8 cellular contexts compared by ENCODE assay signal in genomic region chr13:30616927-30617314, GRCh38. TPM values are rescaled to one million over a fixed set of nuclear protein-coding genes. Genes with fewer than 3 reads are reported as not detected.
DNase-seq lines count a peak whose midpoint lies in the region; TF ChIP-seq lines count a peak whose summit lies in the region.

No MANE protein-coding gene starts in this region.

- DNase-seq in activated gamma-delta T cell treated with Interleukin-2 at 50 U/mL for 16 hours (peak; percentile 41), activated gamma-delta T cell (lab: John Stamatoyannopoulos, UW) (no peak), H9 (no peak), LNCaP clone FGC (ENCODE audit: low read depth) (peak; percentile 54), RPMI8226 (peak; percentile 79), breast epithelium (ENCODE audit: low spot score in 2 of 2) (peak; percentile 57 to 77)

- peak overlapping the region; percentile 90 for H3K18ac ChIP-seq in H9 (ENCODE audit: insufficient read length, low read depth, low read length)

- no peak overlapping the region for H3K56ac ChIP-seq in H9 (ENCODE audit: insufficient read length, low read depth, low read length)

- no CpG with 5 or more reads among the region's 12 CpGs for WGBS in H9 (ENCODE audit: extremely low coverage, insufficient read length, low lambda C conversion rate)

- no peak overlapping the region for H3K27ac Mint-ChIP-seq in H9

- H4K8ac ChIP-seq in H9 (replicated peaks; ENCODE audit: insufficient read length, low read depth, low read length) = no peak overlapping the region

- H3K9me3 ChIP-seq in H9 (ENCODE audit: control insufficient read depth, low read depth, low read length) (no peaks in the 10 kb centered on the region), breast epithelium (no peaks in the 10 kb centered on the region), iPS-18c (ENCODE audit: control insufficient read depth, insufficient read depth, low read length) (no peaks in the 10 kb centered on the region)

- peak overlapping the region; percentile 82 for H3K14ac ChIP-seq in H9 (ENCODE audit: insufficient read depth, low read length)

- no peak overlapping the region for H2BK15ac ChIP-seq in H9 (ENCODE audit: low read depth, low read length)

- H3K9me3 Mint-ChIP-seq in H9 = no peaks in the 10 kb centered on the region

- H3K79me1 ChIP-seq in H9 (ENCODE audit: insufficient read depth, low read depth, low read length, poor library complexity, severe bottlenecking) = no peaks in the 10 kb centered on the region

- H2BK20ac ChIP-seq in H9 (ENCODE audit: low read depth, low read length, poor library complexity, severe bottlenecking) = no peak overlapping the region

- H3K27ac ChIP-seq in H9 (ENCODE audit: insufficient read length, low read depth, low read length) = peak overlapping the region; percentile 95
- H3K27ac ChIP-seq in breast epithelium = peak overlapping the region; percentile 99 to 100
- H3K27ac ChIP-seq in skin epidermis = peak overlapping the region; percentile 91 to 100 (median 99)

- peak overlapping the region; percentile 80 for H4K5ac ChIP-seq in H9 (ENCODE audit: insufficient read length, low read depth, low read length)

- H3K36me3 ChIP-seq in breast epithelium = no peaks in the 10 kb centered on the region

- H2BK12ac ChIP-seq in H9 (ENCODE audit: insufficient read length, low read depth, low read length) = no peak overlapping the region

- H2AFZ ChIP-seq in H9 (ENCODE audit: low read length) = no peak overlapping the region

- H3K27me3 ChIP-seq in H9 (ENCODE audit: insufficient read depth, low read length) (no peaks in the 10 kb centered on the region), breast epithelium (no peaks in the 10 kb centered on the region)

- TF ChIP-seq CTCF in H9 (conservative IDR thresholded peaks at IDR 0.05) = no peak
- TF ChIP-seq CTCF in LNCaP clone FGC (IDR thresholded peaks at IDR 0.05; ENCODE audit: control insufficient read depth, extremely low read depth, insufficient read depth) = 0 out of 2 replicates have a peak, but pooled peaks have one; percentile 0
- TF ChIP-seq CTCF in breast epithelium (IDR thresholded peaks at IDR 0.05) = no peak

- intact Hi-C loops in breast epithelium (cut with DNase I; ENCODE audit: low total_unique reads) = loop anchor here (10.0 kb wide), 1 partner anchor 152 kb away; the partner anchor contains the start of gene HMGB1

- H3K9ac ChIP-seq in H9 (ENCODE audit: extremely low read depth, insufficient read length, low read length) = peak overlapping the region; percentile 92

- no peak for TF ChIP-seq POLR2A in breast epithelium (IDR thresholded peaks at IDR 0.05)

- H3K4me1 ChIP-seq in H9 (ENCODE audit: insufficient read depth, low read length) = no peaks in the 10 kb centered on the region
- H3K4me1 ChIP-seq in breast epithelium = peaks cover 0 to 6% of the 10 kb centered on the region in 2 donors

- H3K23ac ChIP-seq in H9 (ENCODE audit: insufficient read length, low read depth, low read length) = peak overlapping the region; percentile 44

- no peak overlapping the region for H4K91ac ChIP-seq in H9 (ENCODE audit: insufficient read length, low read depth, low read length)

- H3K79me2 ChIP-seq in H9 (ENCODE audit: insufficient read depth, low read length) = peaks cover 27% of the 10 kb centered on the region

- peaks cover 13% of the 10 kb centered on the region for H3K23me2 ChIP-seq in H9 (ENCODE audit: insufficient read length, low read depth, low read length, poor library complexity, severe bottlenecking)

- H3K4ac ChIP-seq in H9 (ENCODE audit: low read depth, low read length) = no peak overlapping the region; the same call in 1 of the 2 replicates

- H3K36me3 Mint-ChIP-seq in H9 (ENCODE audit: insufficient read depth in 1 of 3, low read depth in 3 of 3) = peaks cover 2 to 10% (median 4%) of the 10 kb centered on the region in 3 experiments; a peak in 5 of 7 replicates

- H3T11ph ChIP-seq in H9 (ENCODE audit: low read length) = peak overlapping the region; percentile 53

- no peak overlapping the region for H2BK120ac ChIP-seq in H9 (ENCODE audit: low read depth, low read length, poor library complexity, severe bottlenecking)

- H3K4me3 ChIP-seq in LNCaP clone FGC (ENCODE audit: low read depth, low read length) (peak overlapping the region; percentile 96), breast epithelium (peak overlapping the region; percentile 74 to 86 (median 78)), iPS-18c (ENCODE audit: insufficient read depth, low read depth, low read length) (peak overlapping the region; percentile 79), skin epidermis (peak overlapping the region; percentile 62 to 96 (median 76))

- H3K27me3 Mint-ChIP-seq in H9 (ENCODE audit: low read depth) = no peaks in the 10 kb centered on the region

- peak overlapping the region; percentile 88 for H2BK5ac ChIP-seq in H9 (ENCODE audit: insufficient read length, low read length)

- H3K4me2 ChIP-seq in H9 (ENCODE audit: insufficient read depth, insufficient read length, low read length) = peak overlapping the region; percentile 87

- H2AK5ac ChIP-seq in H9 (ENCODE audit: insufficient read length, low read length) = no peak overlapping the region

- peaks cover 17% of the 10 kb centered on the region in 2 experiments for H3K4me1 Mint-ChIP-seq in H9

- H4K20me1 ChIP-seq in H9 (ENCODE audit: control insufficient read depth, insufficient read depth, insufficient read length) = no peaks in the 10 kb centered on the region

- H3K4me3 Mint-ChIP-seq in H9 = no peak overlapping the region

RNA-seq across cellular contexts. Expression of gene USPL1, which starts 0.8 kb away (rescaled TPM):
- total RNA-seq in H9 (2021) = 17.6 and 17.9 TPM in 2 replicates
- 10 to 100 TPM; 27.8 to 40.0 (median 28.2) TPM for total RNA-seq in breast epithelium

Comparison
In these comparisons a context has a peak if more than half of its experiments do, and no peak if none do; other contexts are left out.
1. DNase-seq: peak in activated gamma-delta T cell treated with Interleukin-2 at 50 U/mL for 16 hours (single experiment), LNCaP clone FGC (single experiment), RPMI8226 (single experiment) and breast epithelium (2 of 2); none in activated gamma-delta T cell (single experiment) and H9 (single experiment).
2. Peak in every context shown above with its lines, with median percentiles within 50 percentile points of each other: H3K27ac ChIP-seq and H3K4me3 ChIP-seq.